In the genomic region with DNA sequence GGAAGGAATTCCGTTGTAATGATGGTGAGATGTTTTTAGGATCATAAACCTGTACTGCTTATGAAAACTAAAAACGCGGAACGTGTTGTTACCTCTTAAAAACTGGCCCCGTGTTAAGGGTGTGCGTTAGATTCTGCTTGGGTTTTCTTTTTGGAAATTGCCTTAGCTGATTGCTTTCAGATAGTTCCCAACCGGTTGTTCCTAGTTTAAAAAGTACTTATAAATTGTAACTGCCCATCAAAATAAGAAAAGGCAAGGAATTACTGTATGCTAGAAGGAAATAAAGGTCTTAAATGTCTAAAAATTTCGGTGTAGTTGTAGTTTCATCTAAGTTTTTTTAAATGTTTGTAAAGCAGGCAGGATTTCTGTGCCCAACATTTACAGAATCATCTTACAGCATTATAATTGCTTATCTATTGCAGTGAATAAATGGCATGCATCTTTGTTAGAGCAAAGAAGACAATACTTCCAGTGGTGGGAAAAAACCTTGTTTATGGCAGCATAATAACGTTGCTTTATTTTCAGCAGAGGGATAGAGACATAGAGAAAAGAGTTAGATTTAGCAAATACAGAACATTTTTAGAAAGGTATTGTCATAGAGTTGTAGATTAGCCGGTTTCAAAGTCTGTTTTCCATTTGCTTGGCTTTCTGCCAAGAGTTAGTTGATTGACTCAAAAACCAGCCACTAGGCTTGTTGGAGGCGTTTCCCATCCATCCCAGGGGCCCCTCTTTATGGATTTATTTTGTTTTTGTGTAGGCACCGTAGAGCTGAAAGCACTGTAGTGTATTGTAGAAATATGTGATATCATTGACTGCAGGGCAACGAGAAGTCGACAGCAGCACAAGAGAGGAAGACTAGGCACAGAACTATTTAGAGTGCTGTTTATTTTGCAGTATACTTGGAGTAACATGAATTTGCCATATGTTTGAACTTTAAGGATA, we compare ENCODE assay signal across 8 cellular contexts. TPM values are rescaled to one million over a fixed set of nuclear protein-coding genes. Genes with fewer than 3 reads are reported as not detected.
DNase-seq lines count a peak whose midpoint lies in the region; ATAC-seq and TF ChIP-seq lines count a peak whose summit lies in the region.

No MANE protein-coding gene starts in this region.

- peaks cover 17% of the 10 kb centered on the region for H3K36me3 Mint-ChIP-seq in CD4-positive, alpha-beta T cell (ENCODE audit: low read depth)
- no peaks in the 10 kb centered on the region for H3K36me3 Mint-ChIP-seq in nephron (ENCODE audit: low read depth)
- peaks cover 13% of the 10 kb centered on the region for H3K36me3 Mint-ChIP-seq in type B pancreatic cell

- H3K4me3 Mint-ChIP-seq in CD4-positive, alpha-beta T cell = peak overlapping the region; percentile 98
- H3K4me3 Mint-ChIP-seq in nephron (peak overlapping the region; percentile 91 to 99 (median 95)), type B pancreatic cell (peak overlapping the region; percentile 98)

- H3K27me3 ChIP-seq in CD4-positive, alpha-beta T cell (ENCODE audit: control insufficient read depth, insufficient read depth, low read length) = no peaks in the 10 kb centered on the region

- peak overlapping the region; percentile 100 for H3K4me3 ChIP-seq in fibroblast of villous mesenchyme (ENCODE audit: low read depth, low read length)

- no peak overlapping the region for H3K27ac ChIP-seq in CD4-positive, alpha-beta T cell (ENCODE audit: low read depth, low read length)

- no peaks in the 10 kb centered on the region for H3K27me3 Mint-ChIP-seq in CD4-positive, alpha-beta T cell
- H3K27me3 Mint-ChIP-seq in nephron (ENCODE audit: low read depth) (no peaks in the 10 kb centered on the region), type B pancreatic cell (no peaks in the 10 kb centered on the region)

- peaks cover 60% of the 10 kb centered on the region for H3K4me1 Mint-ChIP-seq in CD4-positive, alpha-beta T cell (ENCODE audit: low read depth)
- H3K4me1 Mint-ChIP-seq in nephron (peaks cover 37% of the 10 kb centered on the region), type B pancreatic cell (ENCODE audit: unreplicated experiment) (peaks cover 45% of the 10 kb centered on the region)

- H3K27ac Mint-ChIP-seq in CD4-positive, alpha-beta T cell = peak overlapping the region; percentile 94
- H3K27ac Mint-ChIP-seq in nephron = peak overlapping the region; percentile 80 to 92 (median 89)
- peak overlapping the region; percentile 99 for H3K27ac Mint-ChIP-seq in type B pancreatic cell

- TF ChIP-seq CTCF in CD4-positive, alpha-beta T cell (IDR thresholded peaks at IDR 0.05) = peak; percentile 23
- TF ChIP-seq CTCF in fibroblast of villous mesenchyme (IDR thresholded peaks at IDR 0.05; ENCODE audit: insufficient read depth, low read depth, low read length) (no peak), nephron (IDR thresholded peaks at IDR 0.05; ENCODE audit: unreplicated experiment in 3 of 3) (peak in 1 of 3 experiments; percentile 29), type B pancreatic cell (conservative IDR thresholded peaks at IDR 0.05) (peak; percentile 16)

- no peaks in the 10 kb centered on the region for H3K9me3 Mint-ChIP-seq in CD4-positive, alpha-beta T cell
- H3K9me3 Mint-ChIP-seq in nephron = no peaks in the 10 kb centered on the region
- H3K9me3 Mint-ChIP-seq in type B pancreatic cell = no peaks in the 10 kb centered on the region

- intact Hi-C loops in CD4-positive, alpha-beta T cell (cut with DNase I, micrococcal nuclease) = loop anchor here (1.0 to 5.0 kb wide), 4 partner anchors 36 to 209 kb away; a partner anchor contains a TSS

- no peak for ATAC-seq in CD4-positive, alpha-beta T cell (ENCODE audit: poor library complexity)
- ATAC-seq in GM18502 (IDR thresholded peaks at IDR 0.05; ENCODE audit: poor library complexity, unreplicated experiment) = no peak

- peak in 4 of 10 experiments; percentile 4 to 11 (median 8) for DNase-seq in CD4-positive, alpha-beta T cell
- DNase-seq in HT-29 (ENCODE audit: low spot score) (peak; percentile 81), NCI-H82 treated with DMSO at 0.1 percent for 48 hours (lab: John Stamatoyannopoulos, UW; ENCODE audit: unreplicated experiment) (peak; percentile 64), activated T-helper 1 cell treated with Interleukin-2 at 50 U/mL for 16 hours (ENCODE audit: low read depth) (peak; percentile 1), fibroblast of villous mesenchyme (ENCODE audit: low read depth) (peak; percentile 89), type B pancreatic cell (ENCODE audit: extremely low spot score, unreplicated experiment) (no peak)

- POLR2A ChIA-PET in CD4-positive, alpha-beta T cell (lab: Charles Lee) = interaction anchor here (0.6 kb wide), 1 partner anchor 11 kb away, joined by 3 read pairs; no protein-coding TSS in a partner anchor

- no peaks in the 10 kb centered on the region for H3K9me3 ChIP-seq in CD4-positive, alpha-beta T cell (ENCODE audit: control insufficient read depth, low read length)

- CTCF ChIA-PET in CD4-positive, alpha-beta T cell (lab: Charles Lee) = interaction anchor here (0.6 to 1.7 kb wide), 7 partner anchors 11 to 88 kb away, joined by 3 to 5 read pairs (median 3); no protein-coding TSS in a partner anchor

RNA-seq across cellular contexts. Expression of a gene that starts 1.7 kb away (rescaled TPM):
- 10 to 100 TPM; 18.1 to 18.3 TPM for total RNA-seq in CD4-positive, alpha-beta T cell
- total RNA-seq in HT-29 (2014; rRNA removed; shearing (Covaris generic)) = 11.3 and 13.1 TPM in 2 replicates
- total RNA-seq in fibroblast of villous mesenchyme (10.3 and 15.5 TPM in 2 replicates), type B pancreatic cell (ENCODE audit: low replicate concordance) (24.1 and 25.4 TPM in 2 replicates)
